ENCODE assay signal across 1 cellular context in the genomic region with DNA sequence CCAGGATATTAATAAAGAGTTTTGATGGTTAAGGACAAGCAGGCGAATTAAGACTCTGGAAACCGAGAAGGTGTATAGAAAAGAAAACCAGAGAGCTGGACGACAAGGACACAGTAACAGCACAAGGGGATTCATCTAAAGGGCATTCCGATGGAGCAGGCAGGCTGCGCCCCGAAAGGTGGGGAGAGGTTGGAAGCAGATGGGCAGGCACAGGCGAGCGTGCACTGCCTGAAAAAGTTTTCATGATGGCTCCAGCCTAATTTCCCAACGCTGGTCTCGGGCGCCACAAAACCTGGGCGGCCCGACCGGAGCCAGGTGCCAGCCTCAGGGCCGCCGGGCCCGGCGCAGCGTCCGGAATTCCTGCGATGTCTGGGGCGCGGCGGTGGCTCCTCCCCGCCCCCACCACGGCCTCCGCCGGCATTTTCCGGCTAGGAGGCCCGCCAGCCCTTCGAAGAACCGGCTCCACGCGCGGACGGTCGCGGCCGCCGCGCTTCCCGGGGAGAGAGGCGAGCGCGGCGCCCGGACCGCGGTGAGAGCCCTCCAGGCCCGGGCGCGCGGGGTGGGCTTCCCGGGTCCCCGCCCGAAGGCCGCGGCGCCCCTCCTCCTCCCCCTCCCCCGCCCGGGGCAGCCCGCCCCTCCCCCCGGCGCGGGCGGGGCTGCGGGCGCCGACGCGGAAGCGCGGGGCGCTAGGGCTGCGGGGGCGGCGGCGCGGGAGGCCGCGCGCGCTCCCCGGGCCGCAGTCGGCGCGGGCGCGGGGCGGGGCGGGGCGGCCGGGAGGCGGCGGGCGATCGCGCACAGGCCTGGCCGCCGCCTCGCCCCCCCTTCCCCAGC.
TF ChIP-seq lines count a peak whose summit lies in the region.

No MANE protein-coding gene starts in this region.

TF ChIP-seq in neural cell, 6 proteins besides CTCF, POLR2A, EP300 and RAD21:
- TF ChIP-seq, protein P1, sequence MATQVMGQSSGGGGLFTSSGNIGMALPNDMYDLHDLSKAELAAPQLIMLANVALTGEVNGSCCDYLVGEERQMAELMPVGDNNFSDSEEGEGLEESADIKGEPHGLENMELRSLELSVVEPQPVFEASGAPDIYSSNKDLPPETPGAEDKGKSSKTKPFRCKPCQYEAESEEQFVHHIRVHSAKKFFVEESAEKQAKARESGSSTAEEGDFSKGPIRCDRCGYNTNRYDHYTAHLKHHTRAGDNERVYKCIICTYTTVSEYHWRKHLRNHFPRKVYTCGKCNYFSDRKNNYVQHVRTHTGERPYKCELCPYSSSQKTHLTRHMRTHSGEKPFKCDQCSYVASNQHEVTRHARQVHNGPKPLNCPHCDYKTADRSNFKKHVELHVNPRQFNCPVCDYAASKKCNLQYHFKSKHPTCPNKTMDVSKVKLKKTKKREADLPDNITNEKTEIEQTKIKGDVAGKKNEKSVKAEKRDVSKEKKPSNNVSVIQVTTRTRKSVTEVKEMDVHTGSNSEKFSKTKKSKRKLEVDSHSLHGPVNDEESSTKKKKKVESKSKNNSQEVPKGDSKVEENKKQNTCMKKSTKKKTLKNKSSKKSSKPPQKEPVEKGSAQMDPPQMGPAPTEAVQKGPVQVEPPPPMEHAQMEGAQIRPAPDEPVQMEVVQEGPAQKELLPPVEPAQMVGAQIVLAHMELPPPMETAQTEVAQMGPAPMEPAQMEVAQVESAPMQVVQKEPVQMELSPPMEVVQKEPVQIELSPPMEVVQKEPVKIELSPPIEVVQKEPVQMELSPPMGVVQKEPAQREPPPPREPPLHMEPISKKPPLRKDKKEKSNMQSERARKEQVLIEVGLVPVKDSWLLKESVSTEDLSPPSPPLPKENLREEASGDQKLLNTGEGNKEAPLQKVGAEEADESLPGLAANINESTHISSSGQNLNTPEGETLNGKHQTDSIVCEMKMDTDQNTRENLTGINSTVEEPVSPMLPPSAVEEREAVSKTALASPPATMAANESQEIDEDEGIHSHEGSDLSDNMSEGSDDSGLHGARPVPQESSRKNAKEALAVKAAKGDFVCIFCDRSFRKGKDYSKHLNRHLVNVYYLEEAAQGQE (IDR thresholded peaks at IDR 0.05; ENCODE audit: borderline replicate concordance): peak; percentile 61
- no peak for TF ChIP-seq EZH2 (IDR thresholded peaks at IDR 0.05; ENCODE audit: borderline replicate concordance, insufficient read depth, low read length, poor library complexity, severe bottlenecking)
- peak; percentile 57 for TF ChIP-seq SMC3 (conservative IDR thresholded peaks at IDR 0.05; ENCODE audit: poor library complexity)
- peak; percentile 72 for TF ChIP-seq TAF1 (IDR thresholded peaks at IDR 0.05; ENCODE audit: low read depth)
- TF ChIP-seq POLR2AphosphoS5 (IDR thresholded peaks at IDR 0.05): peak; percentile 15
- peak; percentile 75 for TF ChIP-seq MXI1 (conservative IDR thresholded peaks at IDR 0.05; ENCODE audit: poor library complexity, severe bottlenecking)
